Comparison of ENCODE assay signal across 10 cellular contexts in genomic region chr11:118907749-118908106, GRCh38. TPM values are rescaled to one million over a fixed set of nuclear protein-coding genes. Genes with fewer than 3 reads are reported as not detected.
A peak's percentile ranks its signal among the peaks of the same experiment; 100 is the strongest.
DNase-seq lines count a peak whose midpoint lies in the region; ATAC-seq and TF ChIP-seq lines count a peak whose summit lies in the region.
"Had no signal": no experiment of that assay in that cellular context is flagged by ENCODE, and none has a peak within 500 bp of the region (broad histone marks: within the 10 kb centered on the region; RNA-seq: fewer than 3 reads in every experiment).

No MANE protein-coding gene starts in this region.

- no peak overlapping the region for H4K8ac ChIP-seq in mesendoderm (ENCODE audit: low read depth, low read length)

- H3K27me3 ChIP-seq in ascending aorta, result no peaks in the 10 kb centered on the region
- H3K27me3 ChIP-seq in mesendoderm (ENCODE audit: insufficient read depth, low read length, poor library complexity), result no peaks in the 10 kb centered on the region
- no peaks in the 10 kb centered on the region for H3K27me3 ChIP-seq in Karpas-422 (ENCODE audit: low read length)
- no peaks in the 10 kb centered on the region for H3K27me3 ChIP-seq in H7 (ENCODE audit: control insufficient read depth, insufficient read depth, low read length)

- H3K27ac Mint-ChIP-seq in activated naive CD4-positive, alpha-beta T cell treated with anti-CD3 and anti-CD28 coated beads, Interleukin-2, amount 50 U/mL, for 24 hours, result peak overlapping the region; percentile 59
- peak overlapping the region; percentile 82 for H3K27ac Mint-ChIP-seq in type B pancreatic cell
- H3K27ac Mint-ChIP-seq: dendritic cell treated with granulocyte-macrophage colony-stimulating factor and Interleukin-4, amounts not matched to agents 40 ng/mL and 50 ng/mL, for 4 days had no signal

- intact Hi-C loops in ascending aorta (cut with DNase I), result loop anchor here (1.0 to 5.0 kb wide), 5 partner anchors 21 to 285 kb away; partner anchors contain the start of genes DDX6 and UPK2

- H3K9me3 ChIP-seq in ascending aorta (no peaks in the 10 kb centered on the region), Karpas-422 (ENCODE audit: low read length) (no peaks in the 10 kb centered on the region)

- H2BK120ac ChIP-seq in mesendoderm (ENCODE audit: low read depth, low read length), result no peak overlapping the region

- H2AK5ac ChIP-seq in mesendoderm (ENCODE audit: low read length), result no peak overlapping the region

- H3K36me3 ChIP-seq in ascending aorta, result peaks cover 34 to 46% of the 10 kb centered on the region in 2 donors
- peaks cover 6% of the 10 kb centered on the region for H3K36me3 ChIP-seq in mesendoderm (ENCODE audit: control insufficient read depth, insufficient read depth, low read length)
- H3K36me3 ChIP-seq in Karpas-422 (ENCODE audit: insufficient read depth, low read length), result no peaks in the 10 kb centered on the region
- H3K36me3 ChIP-seq in H7 (replicated peaks; ENCODE audit: control insufficient read depth, insufficient read depth, low read length), result peaks cover 29% of the 10 kb centered on the region

- H3K18ac ChIP-seq in mesendoderm (ENCODE audit: low read length), result peak overlapping the region; percentile 19

- no peak overlapping the region for H2AFZ ChIP-seq in Karpas-422 (ENCODE audit: low read length)

- H3K23ac ChIP-seq in mesendoderm (ENCODE audit: low read length), result no peak overlapping the region

- H3K9ac ChIP-seq in mesendoderm (ENCODE audit: low read length), result peak overlapping the region; percentile 52
- H3K9ac ChIP-seq in Karpas-422 (ENCODE audit: low read length), result no peak overlapping the region

- H3K36me3 Mint-ChIP-seq in activated naive CD4-positive, alpha-beta T cell treated with anti-CD3 and anti-CD28 coated beads, Interleukin-2, amount 50 U/mL, for 24 hours, result no peaks in the 10 kb centered on the region
- no peaks in the 10 kb centered on the region for H3K36me3 Mint-ChIP-seq in type B pancreatic cell

- H3K4me3 ChIP-seq in ascending aorta (peak overlapping the region in 1 of 2 donors; percentile 9), mesendoderm (ENCODE audit: low read length) (no peak overlapping the region), Karpas-422 (ENCODE audit: low read length) (no peak overlapping the region), H7 (ENCODE audit: insufficient read depth, low read depth, low read length) (no peak overlapping the region)

- no peak for ATAC-seq in HG03571 (IDR thresholded peaks at IDR 0.05; ENCODE audit: unreplicated experiment)

- H4K20me1 ChIP-seq in Karpas-422 (ENCODE audit: insufficient read depth, low read depth, low read length), result no peaks in the 10 kb centered on the region

- WGBS in mesendoderm (ENCODE audit: extremely low coverage, insufficient coverage, low lambda C conversion rate), result no CpG with 5 or more reads among the region's 5 CpGs

- H3K4me2 ChIP-seq in mesendoderm (ENCODE audit: low read length) (no peak overlapping the region), Karpas-422 (ENCODE audit: low read depth, low read length, poor library complexity, severe bottlenecking) (no peak overlapping the region)

- no peak overlapping the region for H3K4ac ChIP-seq in mesendoderm (ENCODE audit: low read depth, low read length)

- peaks cover 23% of the 10 kb centered on the region for H3K79me1 ChIP-seq in mesendoderm (ENCODE audit: low read length)

- H2BK15ac ChIP-seq in mesendoderm (replicated peaks; ENCODE audit: low read depth), result no peak overlapping the region

- no peak for DNase-seq in activated naive CD4-positive, alpha-beta T cell treated with Interleukin-2 at 50 U/mL for 16 hours
- DNase-seq in ascending aorta (ENCODE audit: low spot score in 2 of 2) (no peak), mesendoderm (peak; percentile 79), type B pancreatic cell (ENCODE audit: extremely low spot score, unreplicated experiment) (no peak), Karpas-422 (no peak), H7 (no peak)

- peak overlapping the region; percentile 28 for H2BK5ac ChIP-seq in mesendoderm (ENCODE audit: low read length)

- no peaks in the 10 kb centered on the region for H3K9me2 ChIP-seq in Karpas-422 (replicated peaks; ENCODE audit: insufficient read depth, low read length)

- H3K27ac ChIP-seq in ascending aorta, result peak overlapping the region; percentile 73 to 97
- peak overlapping the region; percentile 9 for H3K27ac ChIP-seq in mesendoderm (ENCODE audit: low read depth, low read length)
- H3K27ac ChIP-seq in Karpas-422 (ENCODE audit: low read length), result no peak overlapping the region

- no peak overlapping the region for H4K5ac ChIP-seq in mesendoderm (ENCODE audit: low read length)

- TF ChIP-seq CTCF in ascending aorta (IDR thresholded peaks at IDR 0.05) (no peak), type B pancreatic cell (conservative IDR thresholded peaks at IDR 0.05) (no peak)

- H3K4me1 Mint-ChIP-seq in activated naive CD4-positive, alpha-beta T cell treated with anti-CD3 and anti-CD28 coated beads, Interleukin-2, amount 50 U/mL, for 24 hours, result peaks cover 52% of the 10 kb centered on the region
- peaks cover 34% of the 10 kb centered on the region for H3K4me1 Mint-ChIP-seq in type B pancreatic cell (ENCODE audit: unreplicated experiment)

- H3K9me3 Mint-ChIP-seq in activated naive CD4-positive, alpha-beta T cell treated with anti-CD3 and anti-CD28 coated beads, Interleukin-2, amount 50 U/mL, for 24 hours, result no peaks in the 10 kb centered on the region
- H3K9me3 Mint-ChIP-seq in type B pancreatic cell, result no peaks in the 10 kb centered on the region
- H3K9me3 Mint-ChIP-seq: dendritic cell treated with granulocyte-macrophage colony-stimulating factor and Interleukin-4, amounts not matched to agents 40 ng/mL and 50 ng/mL, for 4 days had no signal

- H3K79me2 ChIP-seq in mesendoderm (ENCODE audit: control insufficient read depth, insufficient read depth, low read length), result peaks cover 28% of the 10 kb centered on the region
- no peaks in the 10 kb centered on the region for H3K79me2 ChIP-seq in Karpas-422 (ENCODE audit: low read length)

- H3K4me3 Mint-ChIP-seq in activated naive CD4-positive, alpha-beta T cell treated with anti-CD3 and anti-CD28 coated beads, Interleukin-2, amount 50 U/mL, for 24 hours, result no peak overlapping the region
- H3K4me3 Mint-ChIP-seq in type B pancreatic cell, result peak overlapping the region; percentile 77
- H3K4me3 Mint-ChIP-seq: dendritic cell treated with granulocyte-macrophage colony-stimulating factor and Interleukin-4, amounts not matched to agents 40 ng/mL and 50 ng/mL, for 4 days had no signal

- H3K4me1 ChIP-seq in ascending aorta (peaks cover 17 to 57% of the 10 kb centered on the region in 2 donors), mesendoderm (ENCODE audit: control insufficient read depth, low read depth, low read length) (peaks cover 30% of the 10 kb centered on the region), Karpas-422 (ENCODE audit: low read length) (peaks cover 2% of the 10 kb centered on the region)

- H3K56ac ChIP-seq in mesendoderm (ENCODE audit: low read length), result peak overlapping the region; percentile 77

- H3K27me3 Mint-ChIP-seq in activated naive CD4-positive, alpha-beta T cell treated with anti-CD3 and anti-CD28 coated beads, Interleukin-2, amount 50 U/mL, for 24 hours, result no peaks in the 10 kb centered on the region
- no peaks in the 10 kb centered on the region for H3K27me3 Mint-ChIP-seq in type B pancreatic cell

RNA-seq across cellular contexts. Expression of gene BCL9L, which starts 18.0 kb away (rescaled TPM):
- 46.5 TPM for total RNA-seq in ascending aorta
- polyA plus RNA-seq in mesendoderm (2013, experiment 1 of 2), result 65.1 TPM
- polyA plus RNA-seq in mesendoderm (2013, experiment 2 of 2), result 69.1 TPM
- 44.4 and 77.2 TPM in 2 replicates for total RNA-seq in type B pancreatic cell (ENCODE audit: low replicate concordance)
- 0.18 and 0.56 TPM in 2 replicates for total RNA-seq in Karpas-422 (2014; rRNA removed; shearing (Covaris generic); ENCODE audit: low replicate concordance)
- 15.8 and 18.5 TPM in 2 replicates for total RNA-seq in H7 (2014; rRNA removed; shearing (Covaris generic))

RNA-seq across cellular contexts. Expression of gene CXCR5, which starts 24.0 kb away (rescaled TPM):
- total RNA-seq in ascending aorta (not detected), type B pancreatic cell (ENCODE audit: low replicate concordance) (not detected in 2 replicates)
- polyA plus RNA-seq in mesendoderm (2013, experiment 1 of 2), result 0.80 TPM
- 0.70 TPM for polyA plus RNA-seq in mesendoderm (2013, experiment 2 of 2)
- total RNA-seq in Karpas-422 (2014; rRNA removed; shearing (Covaris generic); ENCODE audit: low replicate concordance), result 0.71 and 1.2 TPM in 2 replicates
- 0.04 TPM in 1 of 2 replicates, not detected in the other for total RNA-seq in H7 (2014; rRNA removed; shearing (Covaris generic))
- total RNA-seq: lower leg skin had no signal

RNA-seq across cellular contexts. Expression of gene UPK2, which starts 48.4 kb away (rescaled TPM):
- not detected for total RNA-seq in ascending aorta
- 0.31 TPM for polyA plus RNA-seq in mesendoderm (2013, experiment 1 of 2)
- polyA plus RNA-seq in mesendoderm (2013, experiment 2 of 2), result 0.43 TPM
- total RNA-seq in type B pancreatic cell (ENCODE audit: low replicate concordance), result 26.8 and 30.1 TPM in 2 replicates
- total RNA-seq in Karpas-422 (2014; rRNA removed; shearing (Covaris generic); ENCODE audit: low replicate concordance), result not detected in 2 replicates
- total RNA-seq in H7 (2014; rRNA removed; shearing (Covaris generic)), result 0.21 TPM in 1 of 2 replicates, not detected in the other
- total RNA-seq: lower leg skin had no signal

Comparison
In these comparisons a context has a peak if more than half of its experiments do, and no peak if none do; other contexts are left out.
1. RNA of gene BCL9L, which starts 18.0 kb away (total RNA-seq): 46.5 TPM in ascending aorta (single experiment), 44.4 to 77.2 TPM in type B pancreatic cell and 15.8 to 18.5 TPM in H7; 0.18 to 0.56 TPM in Karpas-422; every median in the first group is over 10 times any median in the second.
2. RNA of gene UPK2, which starts 48.4 kb away (total RNA-seq): 26.8 to 30.1 TPM in type B pancreatic cell; 0.21 TPM in H7, not detected in ascending aorta (single experiment) and not detected in Karpas-422; every median in the first group is over 10 times any median in the second.